ENCODE assay signal across 28 cellular contexts in the genomic region with DNA sequence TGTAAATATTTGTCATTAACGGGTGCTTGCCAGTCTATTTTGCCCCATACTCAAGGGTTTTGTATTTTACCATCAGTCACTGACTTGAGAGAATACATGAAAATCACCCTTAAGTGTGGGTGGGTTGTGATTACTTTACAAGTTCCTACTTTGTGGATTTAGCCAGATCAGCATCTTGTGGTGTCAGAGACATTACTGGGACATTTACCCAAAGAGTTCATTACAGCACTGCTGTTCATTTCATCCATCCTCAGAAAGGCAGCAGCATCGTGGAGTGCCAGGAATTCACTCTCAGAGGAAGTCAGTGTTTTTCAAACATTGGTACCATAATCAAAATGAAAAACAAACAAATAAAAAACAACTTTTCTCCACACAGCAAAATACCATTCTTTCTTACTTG.
"Had no signal": no experiment of that assay in that cellular context is flagged by ENCODE, and none has a peak within 500 bp of the region (broad histone marks: within the 10 kb centered on the region; RNA-seq: fewer than 3 reads in every experiment).

No MANE protein-coding gene starts in this region.

- DNase-seq: activated B cell treated with CpG ODN at 0.5 μM for 24 hours; activated CD4-positive, alpha-beta T cell treated with anti-CD3 and anti-CD28 coated beads for 48 hours; activated CD4-positive, alpha-beta T cell treated with anti-CD3 and anti-CD28 coated beads, Interleukin-2, amount 50 U/mL, for 1 hour; activated CD4-positive, alpha-beta T cell treated with anti-CD3 and anti-CD28 coated beads, Interleukin-2, amount 50 U/mL, for 48 hours; activated CD8-positive, alpha-beta memory T cell treated with anti-CD3 and anti-CD28 coated beads for 24 hours; activated CD8-positive, alpha-beta T cell treated with anti-CD3 and anti-CD28 coated beads for 36 hours; activated effector memory CD4-positive, alpha-beta T cell treated with Interleukin-2 at 50 U/mL for 16 hours; activated gamma-delta T cell treated with Interleukin-2 at 50 U/mL for 16 hours; activated naive CD4-positive, alpha-beta T cell treated with anti-CD3 and anti-CD28 coated beads, Interleukin-2, amount 50 U/mL, for 16 hours; activated naive CD4-positive, alpha-beta T cell treated with Interleukin-2 at 50 U/mL for 16 hours; activated T-cell treated with anti-CD3 and anti-CD28 coated beads, Interleukin-2, amount 50 U/mL, for 4 hours; amniotic stem cell; anterior cingulate cortex; brain microvascular endothelial cell; colonic mucosa; effector CD8-positive, alpha-beta T cell; foreskin fibroblast; head of caudate nucleus; T-helper 17 cell; T1000; WERI-Rb-1 had no signal

- H3K27ac ChIP-seq: brain microvascular endothelial cell, colonic mucosa, epithelial cell of prostate, WERI-Rb-1 had no signal

- H3K4me3 ChIP-seq: colonic mucosa had no signal

- ATAC-seq: activated CD4-positive, CD25-positive, alpha-beta regulatory T cell treated with anti-CD3 and anti-CD28 coated beads, Interleukin-2, amount 50 U/mL, for 24 hours; activated CD8-positive, alpha-beta T cell treated with anti-CD3 and anti-CD28 coated beads for 36 hours; activated T-cell treated with anti-CD3 and anti-CD28 coated beads, Interleukin-2, amount 50 U/mL, for 4 hours; activated T-helper 17 cell treated with anti-CD3 and anti-CD28 coated beads, Interleukin-2, amount 50 U/mL, for 72 hours; T-helper 17 cell had no signal

- H3K9me3 ChIP-seq: colonic mucosa had no signal

- H3K27me3 ChIP-seq: brain microvascular endothelial cell, colonic mucosa had no signal

- H3K36me3 ChIP-seq: brain microvascular endothelial cell, colonic mucosa, WERI-Rb-1 had no signal

- FAIRE-seq: astrocyte, bronchial epithelial cell, endometrium, endothelial cell of umbilical vein had no signal

- H3K4me1 ChIP-seq: colonic mucosa had no signal
